Comparison of ENCODE assay signal across 8 cellular contexts in the genomic region with DNA sequence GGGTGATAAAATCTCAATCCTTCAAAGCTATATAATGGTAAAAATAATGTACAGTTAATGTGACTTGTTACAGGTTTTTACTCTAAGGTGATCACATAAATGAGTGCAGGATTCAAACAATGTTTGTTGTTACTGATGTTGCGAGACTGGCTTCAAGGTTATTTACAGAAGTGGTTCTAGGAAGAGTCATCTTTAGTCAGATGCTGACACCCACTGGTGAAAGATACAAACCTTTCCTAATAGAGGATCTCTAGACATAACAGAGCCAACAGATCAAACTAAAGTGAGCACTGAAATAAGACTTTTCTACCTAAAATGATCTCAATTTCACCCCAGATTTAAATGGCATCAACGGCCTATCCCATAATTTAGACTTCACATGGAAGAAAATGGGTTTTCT. TPM values are rescaled to one million over a fixed set of nuclear protein-coding genes. Genes with fewer than 3 reads are reported as not detected.
A peak's percentile ranks its signal among the peaks of the same experiment; 100 is the strongest.
DNase-seq lines count a peak whose midpoint lies in the region; ATAC-seq and TF ChIP-seq lines count a peak whose summit lies in the region.

No MANE protein-coding gene starts in this region.

- no peaks in the 10 kb centered on the region for H3K9me3 Mint-ChIP-seq in activated naive CD8-positive, alpha-beta T cell treated with anti-CD3 and anti-CD28 coated beads, Interleukin-2, amount 50 U/mL, for 24 hours

- peaks cover 31% of the 10 kb centered on the region for H3K36me3 Mint-ChIP-seq in activated naive CD8-positive, alpha-beta T cell treated with anti-CD3 and anti-CD28 coated beads, Interleukin-2, amount 50 U/mL, for 24 hours (ENCODE audit: low read depth)

- no peak for TF ChIP-seq EP300 in ovary (IDR thresholded peaks at IDR 0.05)

- H3K4me3 ChIP-seq in fibroblast of mammary gland (ENCODE audit: control insufficient read depth, low read depth, low read length): no peak overlapping the region
- no peak overlapping the region for H3K4me3 ChIP-seq in ovary

- no peak for TF ChIP-seq POLR2A in ovary (IDR thresholded peaks at IDR 0.05)

- intact Hi-C loops in ovary (cut with DNase I): loop anchor here in 2 of 4 donors (5.0 to 10.0 kb wide), 2 partner anchors 428 to 500 kb away; no protein-coding TSS in a partner anchor

- no peak for ATAC-seq in GM21367 (IDR thresholded peaks at IDR 0.05; ENCODE audit: unreplicated experiment)
- ATAC-seq in activated naive CD8-positive, alpha-beta T cell treated with anti-CD3 and anti-CD28 coated beads, Interleukin-2, amount 50 U/mL, for 24 hours: no peak

- no peaks in the 10 kb centered on the region for H3K4me1 ChIP-seq in ovary (ENCODE audit: insufficient read depth)

- H3K27me3 ChIP-seq in ovary: no peaks in the 10 kb centered on the region

- no peaks in the 10 kb centered on the region for H3K36me3 ChIP-seq in ovary

- no peaks in the 10 kb centered on the region for H3K9me3 ChIP-seq in ovary

- no peak overlapping the region for H3K4me3 Mint-ChIP-seq in activated naive CD8-positive, alpha-beta T cell treated with anti-CD3 and anti-CD28 coated beads, Interleukin-2, amount 50 U/mL, for 24 hours

- peak; percentile 47 for TF ChIP-seq CTCF in fibroblast of mammary gland (conservative IDR thresholded peaks at IDR 0.05; ENCODE audit: control insufficient read depth, insufficient read depth, low read depth, low read length)
- peak; percentile 27 to 80 (median 58) for TF ChIP-seq CTCF in ovary (IDR thresholded peaks at IDR 0.05)

- H3K4me1 Mint-ChIP-seq in activated naive CD8-positive, alpha-beta T cell treated with anti-CD3 and anti-CD28 coated beads, Interleukin-2, amount 50 U/mL, for 24 hours: no peaks in the 10 kb centered on the region

- no peak overlapping the region for H3K27ac ChIP-seq in ovary

- DNase-seq in DMS153 (lab: John Stamatoyannopoulos, UW) (peak; percentile 46), LHCN-M2 (ENCODE audit: low read depth) (peak; percentile 69), RPMI8226 (peak; percentile 64), fibroblast of mammary gland (ENCODE audit: low read depth) (peak; percentile 78), ovary (no peak)
- DNase-seq in activated naive CD8-positive, alpha-beta T cell treated with anti-CD3 and anti-CD28 coated beads, Interleukin-2, amount 50 U/mL, for 24 hours: no peak
- no peak for DNase-seq in activated CD4-positive, alpha-beta T cell treated with anti-CD3 and anti-CD28 coated beads, Interleukin-2, amount 50 U/mL, for 48 hours

- WGBS in ovary, 3 donors: 24 to 29% (median 28%) methylated on average over 2 of the region's 2 CpGs

- no peak overlapping the region for H3K27ac Mint-ChIP-seq in activated naive CD8-positive, alpha-beta T cell treated with anti-CD3 and anti-CD28 coated beads, Interleukin-2, amount 50 U/mL, for 24 hours

- H3K27me3 Mint-ChIP-seq in activated naive CD8-positive, alpha-beta T cell treated with anti-CD3 and anti-CD28 coated beads, Interleukin-2, amount 50 U/mL, for 24 hours: no peaks in the 10 kb centered on the region

RNA-seq across cellular contexts. Expression of a gene that starts 20.2 kb away (rescaled TPM):
- total RNA-seq in LHCN-M2 (2014; rRNA removed) (21.1 and 27.3 TPM in 2 replicates), ovary (10 to 100 TPM in 1 of 7 donors, 1 to 10 TPM in 6; 5.8 to 10.6 (median 7.6) TPM)
- 10.6 TPM for polyA plus RNA-seq in LHCN-M2 (2012)
- polyA plus RNA-seq in ovary: 1 to 10 TPM; 3.1 to 8.7 TPM

Comparison
In these comparisons a context has a peak if more than half of its experiments do, and no peak if none do; other contexts are left out.
1. DNase-seq: peak in DMS153 (single experiment), LHCN-M2 (single experiment), RPMI8226 (single experiment) and fibroblast of mammary gland (single experiment); none in ovary (0 of 5), activated naive CD8-positive, alpha-beta T cell treated with anti-CD3 and anti-CD28 coated beads, Interleukin-2, amount 50 U/mL, for 24 hours (single experiment) and activated CD4-positive, alpha-beta T cell treated with anti-CD3 and anti-CD28 coated beads, Interleukin-2, amount 50 U/mL, for 48 hours (0 of 2).